In genomic region chr12:20463920-20464524, GRCh38 we compare ENCODE assay signal across 9 cellular contexts.
A peak's percentile ranks its signal among the peaks of the same experiment; 100 is the strongest.
DNase-seq lines count a peak whose midpoint lies in the region; ATAC-seq and TF ChIP-seq lines count a peak whose summit lies in the region.
"Had no signal": no experiment of that assay in that cellular context is flagged by ENCODE, and none has a peak within 500 bp of the region (broad histone marks: within the 10 kb centered on the region; RNA-seq: fewer than 3 reads in every experiment).

No MANE protein-coding gene starts in this region.

- H3K27ac Mint-ChIP-seq in MCF 10A (ENCODE audit: low read depth, unreplicated experiment), result no peak overlapping the region
- H3K27ac Mint-ChIP-seq: memory B cell had no signal

- H3K4me3 Mint-ChIP-seq in MCF 10A (ENCODE audit: unreplicated experiment), result no peak overlapping the region
- H3K4me3 Mint-ChIP-seq: memory B cell had no signal

- TF ChIP-seq POLR2A in breast epithelium (IDR thresholded peaks at IDR 0.05), result no peak

- H3K27ac ChIP-seq in breast epithelium, result no peak overlapping the region
- H3K27ac ChIP-seq in upper lobe of right lung, result no peak overlapping the region

- no peaks in the 10 kb centered on the region for H3K4me1 Mint-ChIP-seq in MCF 10A (ENCODE audit: insufficient read depth, unreplicated experiment)
- H3K4me1 Mint-ChIP-seq: memory B cell had no signal

- no peaks in the 10 kb centered on the region for H3K36me3 Mint-ChIP-seq in MCF 10A (ENCODE audit: insufficient read depth, unreplicated experiment)
- H3K36me3 Mint-ChIP-seq: memory B cell had no signal

- ATAC-seq in upper lobe of right lung, result peak; percentile 32
- ATAC-seq in GM18517 (IDR thresholded peaks at IDR 0.05; ENCODE audit: unreplicated experiment), result no peak

- H3K27me3 ChIP-seq in breast epithelium (no peaks in the 10 kb centered on the region), upper lobe of right lung (no peaks in the 10 kb centered on the region)

- H3K36me3 ChIP-seq in breast epithelium, result no peaks in the 10 kb centered on the region
- H3K36me3 ChIP-seq in upper lobe of right lung, result no peaks in the 10 kb centered on the region

- DNase-seq in MCF 10A (ENCODE audit: unreplicated experiment) (peak; percentile 26), breast epithelium (ENCODE audit: low spot score in 2 of 2) (no peak), NCI-H460 (ENCODE audit: extremely low read depth, low read depth) (peak; percentile 7), fibroblast of pulmonary artery (ENCODE audit: low read depth) (peak; percentile 47), upper lobe of right lung (no peak), NCI-H446 treated with DMSO at 0.1 percent for 48 hours (lab: John Stamatoyannopoulos, UW) (no peak), mesenteric fat pad (ENCODE audit: low spot score) (no peak)

- H3K4me1 ChIP-seq in breast epithelium, result no peaks in the 10 kb centered on the region
- H3K4me1 ChIP-seq in upper lobe of right lung, result no peaks in the 10 kb centered on the region

- H3K27me3 Mint-ChIP-seq in MCF 10A (ENCODE audit: insufficient read depth, unreplicated experiment), result peaks cover 55% of the 10 kb centered on the region
- H3K27me3 Mint-ChIP-seq: memory B cell had no signal

- POLR2A ChIA-PET in MCF 10A (lab: Yijun Ruan, JAX), result no interaction called here

- H3K9me3 ChIP-seq in breast epithelium, result no peaks in the 10 kb centered on the region
- H3K9me3 ChIP-seq in upper lobe of right lung, result no peaks in the 10 kb centered on the region

- H3K4me3 ChIP-seq in breast epithelium (no peak overlapping the region), fibroblast of pulmonary artery (replicated peaks; ENCODE audit: low read depth, low read length) (no peak overlapping the region), upper lobe of right lung (no peak overlapping the region)

- CTCF ChIA-PET in MCF 10A (lab: Yijun Ruan, JAX), result interaction anchor here (0.7 to 1.9 kb wide), 8 partner anchors 10 to 521 kb away, joined by 3 to 13 read pairs (median 4); no protein-coding TSS in a partner anchor

- intact Hi-C loops in MCF 10A (cut with micrococcal nuclease) (loop anchor here (1.0 kb wide), 2 partner anchors 137 to 706 kb away; no protein-coding TSS in a partner anchor), breast epithelium (cut with DNase I; ENCODE audit: low total_unique reads) (no loop called here), upper lobe of right lung (cut with DNase I) (no loop called here)

- H3K9me3 Mint-ChIP-seq in MCF 10A (ENCODE audit: unreplicated experiment), result no peaks in the 10 kb centered on the region
- H3K9me3 Mint-ChIP-seq: memory B cell had no signal

- peak; percentile 49 for TF ChIP-seq CTCF in MCF 10A (IDR thresholded peaks at IDR 0.05; ENCODE audit: unreplicated experiment)
- peak in 1 of 3 donors; percentile 40 for TF ChIP-seq CTCF in breast epithelium (IDR thresholded peaks at IDR 0.05)
- TF ChIP-seq CTCF in fibroblast of pulmonary artery (IDR thresholded peaks at IDR 0.05; ENCODE audit: low read length, missing control alignments), result peak; percentile 63
- peak; percentile 65 for TF ChIP-seq CTCF in upper lobe of right lung (IDR thresholded peaks at IDR 0.05)

- BruUV-seq in MCF 10A (replicated peaks; lab: Mats Ljungman, UMichigan), result no TSS peak

Comparison
In these comparisons a context has a peak if more than half of its experiments do, and no peak if none do; other contexts are left out.
1. DNase-seq: peak in MCF 10A (single experiment), NCI-H460 (single experiment) and fibroblast of pulmonary artery (single experiment); none in breast epithelium (0 of 2), upper lobe of right lung (single experiment), NCI-H446 treated with DMSO at 0.1 percent for 48 hours (single experiment) and mesenteric fat pad (single experiment).